8 cellular contexts compared by ENCODE assay signal in the genomic region with DNA sequence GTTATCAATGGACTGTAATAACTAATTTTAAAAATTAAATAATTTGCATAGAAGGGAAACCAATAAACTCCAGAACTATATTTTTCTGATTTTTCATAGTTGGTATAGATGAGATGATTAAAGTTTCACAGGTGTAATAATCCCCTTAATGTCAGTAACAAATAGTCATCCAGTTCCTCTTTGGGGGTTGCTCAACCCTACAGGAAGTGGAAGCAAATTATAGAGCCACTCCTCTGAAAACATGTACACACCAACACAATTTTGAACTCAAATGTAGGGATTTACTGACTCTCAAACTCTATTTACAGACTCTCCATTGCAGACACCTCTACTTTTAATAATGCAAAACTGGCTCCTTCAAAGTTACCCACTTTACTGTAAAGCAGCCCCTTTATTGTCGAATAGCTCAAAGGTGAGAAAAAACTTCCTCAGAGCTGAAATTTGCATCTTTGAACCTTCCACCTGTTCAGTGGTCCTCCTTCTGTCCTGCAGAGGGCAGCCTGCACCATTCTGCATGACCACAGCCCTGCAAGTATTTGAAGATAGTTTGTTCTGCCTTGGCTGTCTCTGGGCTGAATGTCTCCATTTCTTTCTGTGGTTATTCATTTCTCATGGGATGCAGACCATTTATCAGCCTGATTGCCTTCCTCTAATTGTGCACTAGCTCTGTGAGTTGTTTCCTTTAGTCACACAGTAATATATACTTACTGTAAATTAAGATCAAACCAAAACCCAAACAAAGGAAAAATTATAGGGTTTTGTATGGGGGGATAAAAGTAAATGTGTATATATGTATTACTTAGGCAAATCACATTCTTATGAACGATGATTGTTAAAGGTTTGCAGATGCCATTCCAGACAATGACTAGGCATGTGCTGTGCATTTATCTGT.
DNase-seq lines count a peak whose midpoint lies in the region; ATAC-seq and TF ChIP-seq lines count a peak whose summit lies in the region.

No MANE protein-coding gene starts in this region.

- H3K4me1 Mint-ChIP-seq in activated T-cell treated with anti-CD3 and anti-CD28 coated beads, Interleukin-2, amount 50 U/mL, for 24 hours (ENCODE audit: low read depth) = peaks cover 5% of the 10 kb centered on the region

- TF ChIP-seq CTCF in foreskin keratinocyte (conservative IDR thresholded peaks at IDR 0.05) = peak; percentile 20

- H3K4me1 ChIP-seq in foreskin keratinocyte = no peaks in the 10 kb centered on the region

- H3K27me3 Mint-ChIP-seq in activated T-cell treated with anti-CD3 and anti-CD28 coated beads, Interleukin-2, amount 50 U/mL, for 24 hours = peaks cover 18% of the 10 kb centered on the region

- peak; percentile 3 for DNase-seq in CD1c-positive myeloid dendritic cell (ENCODE audit: extremely low spot score)
- DNase-seq in NCI-H2227 (lab: John Stamatoyannopoulos, UW; ENCODE audit: unreplicated experiment) = peak; percentile 52
- DNase-seq in activated T-cell treated with anti-CD3 and anti-CD28 coated beads, Interleukin-2, amount 50 U/mL, for 24 hours = peak; percentile 31
- DNase-seq in foreskin keratinocyte = peak in 1 of 2 donors; percentile 2
- peak; percentile 10 for DNase-seq in occipital lobe (lab: John Stamatoyannopoulos, UW)
- no peak for DNase-seq in T1000 (lab: John Stamatoyannopoulos, UW)

- H3K27ac Mint-ChIP-seq in activated T-cell treated with anti-CD3 and anti-CD28 coated beads, Interleukin-2, amount 50 U/mL, for 24 hours = no peak overlapping the region

- H3K4me3 Mint-ChIP-seq in activated T-cell treated with anti-CD3 and anti-CD28 coated beads, Interleukin-2, amount 50 U/mL, for 24 hours = no peak overlapping the region

- H3K36me3 Mint-ChIP-seq in activated T-cell treated with anti-CD3 and anti-CD28 coated beads, Interleukin-2, amount 50 U/mL, for 24 hours (ENCODE audit: low read depth) = no peaks in the 10 kb centered on the region

- no peak overlapping the region for H3K27ac ChIP-seq in foreskin keratinocyte

- no peaks in the 10 kb centered on the region for H3K9me3 Mint-ChIP-seq in activated T-cell treated with anti-CD3 and anti-CD28 coated beads, Interleukin-2, amount 50 U/mL, for 24 hours

- H3K27me3 ChIP-seq in foreskin keratinocyte = no peaks in the 10 kb centered on the region

- ATAC-seq in GM18907 (IDR thresholded peaks at IDR 0.05; ENCODE audit: unreplicated experiment) (peak; percentile 94), HG03060 (IDR thresholded peaks at IDR 0.05; ENCODE audit: low read depth, unreplicated experiment) (peak; percentile 81), foreskin keratinocyte (no peak)
